ENCODE assay signal across 4 cellular contexts in the genomic region with DNA sequence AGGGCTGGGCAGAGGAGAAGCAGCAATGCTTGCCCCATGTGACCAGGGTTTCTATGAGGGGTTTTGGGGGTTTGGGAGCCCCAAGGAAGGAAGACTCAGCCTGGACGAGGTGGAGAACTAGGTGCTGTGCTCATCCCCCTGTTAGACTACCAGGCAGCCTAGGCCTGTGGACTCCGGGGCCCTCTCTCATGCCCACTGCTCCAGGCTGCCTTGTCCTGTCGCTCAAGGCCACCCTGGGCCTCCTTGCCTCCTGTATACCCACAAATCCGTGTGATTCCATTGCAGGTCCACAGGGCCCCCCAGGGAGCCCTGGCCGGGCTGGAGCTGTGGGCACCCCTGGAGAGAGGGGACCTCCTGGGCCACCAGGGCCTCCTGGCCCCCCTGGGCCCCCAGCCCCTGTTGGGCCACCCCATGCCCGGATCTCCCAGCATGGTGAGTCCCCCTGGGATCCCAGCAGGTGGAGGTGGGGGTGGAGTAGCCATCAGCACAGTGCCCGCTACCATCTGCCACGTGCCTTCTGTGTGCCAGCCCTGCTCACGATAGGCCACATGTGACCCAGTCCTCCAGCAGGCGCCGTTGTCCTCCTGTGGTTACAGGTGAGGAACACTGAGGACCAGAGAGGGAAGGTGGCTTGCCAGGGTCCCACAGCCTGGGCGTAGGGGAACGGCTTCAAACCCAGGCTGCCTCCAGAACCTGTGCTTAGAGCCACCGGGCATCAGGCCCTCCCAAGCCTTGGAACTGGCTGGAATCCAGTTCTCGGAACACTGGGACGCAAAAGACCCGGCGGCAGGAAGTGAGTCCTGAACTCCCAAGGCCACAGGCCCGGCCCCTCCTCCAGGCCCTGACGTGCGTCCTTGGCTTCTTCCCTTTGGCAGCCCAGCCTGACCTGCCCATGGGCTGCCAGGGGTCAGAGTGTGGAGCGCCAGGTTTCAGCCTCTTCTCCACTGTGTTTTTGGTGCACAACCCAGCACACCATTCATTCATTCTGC.
A peak's percentile ranks its signal among the peaks of the same experiment; 100 is the strongest.
TF ChIP-seq lines count a peak whose summit lies in the region.

No MANE protein-coding gene starts in this region.

TF ChIP-seq in SK-N-SH, 30 proteins besides CTCF, POLR2A, EP300 and RAD21 (continues in another document):
- TF ChIP-seq ELF1 (IDR thresholded peaks at IDR 0.05) = no peak
- TF ChIP-seq, protein P1, sequence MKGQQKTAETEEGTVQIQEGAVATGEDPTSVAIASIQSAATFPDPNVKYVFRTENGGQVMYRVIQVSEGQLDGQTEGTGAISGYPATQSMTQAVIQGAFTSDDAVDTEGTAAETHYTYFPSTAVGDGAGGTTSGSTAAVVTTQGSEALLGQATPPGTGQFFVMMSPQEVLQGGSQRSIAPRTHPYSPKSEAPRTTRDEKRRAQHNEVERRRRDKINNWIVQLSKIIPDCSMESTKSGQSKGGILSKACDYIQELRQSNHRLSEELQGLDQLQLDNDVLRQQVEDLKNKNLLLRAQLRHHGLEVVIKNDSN (IDR thresholded peaks at IDR 0.05; ENCODE audit: borderline replicate concordance, low read depth) = no peak
- TF ChIP-seq TEAD4 (IDR thresholded peaks at IDR 0.05; ENCODE audit: borderline replicate concordance, insufficient read depth) = no peak
- TF ChIP-seq, protein P2, sequence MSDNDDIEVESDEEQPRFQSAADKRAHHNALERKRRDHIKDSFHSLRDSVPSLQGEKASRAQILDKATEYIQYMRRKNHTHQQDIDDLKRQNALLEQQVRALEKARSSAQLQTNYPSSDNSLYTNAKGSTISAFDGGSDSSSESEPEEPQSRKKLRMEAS (IDR thresholded peaks at IDR 0.05; ENCODE audit: low read depth) = no peak
- no peak for TF ChIP-seq GATA2 (CRISPR knock-in tag; IDR thresholded peaks at IDR 0.05)
- TF ChIP-seq POLR2AphosphoS5 (IDR thresholded peaks at IDR 0.05; ENCODE audit: low read depth, low read length) = no peak
- TF ChIP-seq NRF1 (IDR thresholded peaks at IDR 0.05; ENCODE audit: low read depth, low read length) = no peak
- TF ChIP-seq RFX5 (IDR thresholded peaks at IDR 0.05; ENCODE audit: low read length) = no peak
- TF ChIP-seq RCOR1 (IDR thresholded peaks at IDR 0.05; ENCODE audit: low read length) = no peak
- no peak for TF ChIP-seq FOXM1 (IDR thresholded peaks at IDR 0.05; ENCODE audit: low read depth)
- TF ChIP-seq JUND (IDR thresholded peaks at IDR 0.05) = no peak
- TF ChIP-seq, protein P3, sequence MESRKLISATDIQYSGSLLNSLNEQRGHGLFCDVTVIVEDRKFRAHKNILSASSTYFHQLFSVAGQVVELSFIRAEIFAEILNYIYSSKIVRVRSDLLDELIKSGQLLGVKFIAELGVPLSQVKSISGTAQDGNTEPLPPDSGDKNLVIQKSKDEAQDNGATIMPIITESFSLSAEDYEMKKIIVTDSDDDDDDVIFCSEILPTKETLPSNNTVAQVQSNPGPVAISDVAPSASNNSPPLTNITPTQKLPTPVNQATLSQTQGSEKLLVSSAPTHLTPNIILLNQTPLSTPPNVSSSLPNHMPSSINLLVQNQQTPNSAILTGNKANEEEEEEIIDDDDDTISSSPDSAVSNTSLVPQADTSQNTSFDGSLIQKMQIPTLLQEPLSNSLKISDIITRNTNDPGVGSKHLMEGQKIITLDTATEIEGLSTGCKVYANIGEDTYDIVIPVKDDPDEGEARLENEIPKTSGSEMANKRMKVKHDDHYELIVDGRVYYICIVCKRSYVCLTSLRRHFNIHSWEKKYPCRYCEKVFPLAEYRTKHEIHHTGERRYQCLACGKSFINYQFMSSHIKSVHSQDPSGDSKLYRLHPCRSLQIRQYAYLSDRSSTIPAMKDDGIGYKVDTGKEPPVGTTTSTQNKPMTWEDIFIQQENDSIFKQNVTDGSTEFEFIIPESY (IDR thresholded peaks at IDR 0.05; ENCODE audit: borderline replicate concordance, low read depth) = no peak

TF ChIP-seq in SK-N-SH treated with all-trans-retinoic acid at 6 μM for 48 hours, 23 proteins besides CTCF, POLR2A, EP300 and RAD21:
- TF ChIP-seq ZNF565 (CRISPR knock-in tag; conservative IDR thresholded peaks at IDR 0.05; ENCODE audit: low read depth) (no peak), ISL1 (CRISPR knock-in tag; IDR thresholded peaks at IDR 0.05) (no peak)

TF ChIP-seq in endothelial cell of umbilical vein, 7 proteins besides CTCF, POLR2A, EP300 and RAD21:
- no peak for TF ChIP-seq EZH2 (IDR thresholded peaks at IDR 0.05; ENCODE audit: borderline replicate concordance, low read depth, low read length, severe bottlenecking)
- TF ChIP-seq, protein P2 (IDR thresholded peaks at IDR 0.05; ENCODE audit: insufficient read depth, insufficient read length) = no peak
- no peak for TF ChIP-seq POLR2AphosphoS5 (IDR thresholded peaks at IDR 0.05; ENCODE audit: insufficient read depth, low read depth, low read length)
- TF ChIP-seq MYC (IDR thresholded peaks at IDR 0.05; ENCODE audit: low read depth, low read length) = no peak
- TF ChIP-seq JUN (IDR thresholded peaks at IDR 0.05; ENCODE audit: borderline replicate concordance, insufficient read depth, insufficient read length, low read depth) = no peak
- no peak for TF ChIP-seq FOS (IDR thresholded peaks at IDR 0.05; ENCODE audit: borderline replicate concordance, insufficient read depth, low read length)
- TF ChIP-seq GATA2 (IDR thresholded peaks at IDR 0.05; ENCODE audit: insufficient read depth, insufficient read length, low read depth, low read length) = no peak

TF ChIP-seq in liver, 16 proteins besides CTCF, POLR2A, EP300 and RAD21:
- TF ChIP-seq, protein P3 (IDR thresholded peaks at IDR 0.05) = no peak
- TF ChIP-seq FOXA2 (IDR thresholded peaks at IDR 0.05) (no peak), EGR1 (IDR thresholded peaks at IDR 0.05; ENCODE audit: low read depth in 2 of 2) (no peak), SP1 (IDR thresholded peaks at IDR 0.05) (peak; percentile 93), RXRA (IDR thresholded peaks at IDR 0.05) (peak; percentile 84 to 92), TAF1 (conservative IDR thresholded peaks at IDR 0.05) (no peak), HNF4A (conservative IDR thresholded peaks at IDR 0.05) (peak; percentile 63 to 65), NR2F2 (IDR thresholded peaks at IDR 0.05) (peak; percentile 94), JUND (IDR thresholded peaks at IDR 0.05) (no peak), GABPA (IDR thresholded peaks at IDR 0.05 in 1 of 2, conservative IDR thresholded peaks at IDR 0.05 in 1 of 2) (peak in 1 of 2 donors; percentile 79), YY1 (IDR thresholded peaks at IDR 0.05) (peak; percentile 73), HNF4G (IDR thresholded peaks at IDR 0.05) (peak; percentile 23), FOXA1 (IDR thresholded peaks at IDR 0.05) (no peak)
- TF ChIP-seq, protein P4, sequence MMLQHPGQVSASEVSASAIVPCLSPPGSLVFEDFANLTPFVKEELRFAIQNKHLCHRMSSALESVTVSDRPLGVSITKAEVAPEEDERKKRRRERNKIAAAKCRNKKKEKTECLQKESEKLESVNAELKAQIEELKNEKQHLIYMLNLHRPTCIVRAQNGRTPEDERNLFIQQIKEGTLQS (IDR thresholded peaks at IDR 0.05) = no peak
- TF ChIP-seq, protein P5, sequence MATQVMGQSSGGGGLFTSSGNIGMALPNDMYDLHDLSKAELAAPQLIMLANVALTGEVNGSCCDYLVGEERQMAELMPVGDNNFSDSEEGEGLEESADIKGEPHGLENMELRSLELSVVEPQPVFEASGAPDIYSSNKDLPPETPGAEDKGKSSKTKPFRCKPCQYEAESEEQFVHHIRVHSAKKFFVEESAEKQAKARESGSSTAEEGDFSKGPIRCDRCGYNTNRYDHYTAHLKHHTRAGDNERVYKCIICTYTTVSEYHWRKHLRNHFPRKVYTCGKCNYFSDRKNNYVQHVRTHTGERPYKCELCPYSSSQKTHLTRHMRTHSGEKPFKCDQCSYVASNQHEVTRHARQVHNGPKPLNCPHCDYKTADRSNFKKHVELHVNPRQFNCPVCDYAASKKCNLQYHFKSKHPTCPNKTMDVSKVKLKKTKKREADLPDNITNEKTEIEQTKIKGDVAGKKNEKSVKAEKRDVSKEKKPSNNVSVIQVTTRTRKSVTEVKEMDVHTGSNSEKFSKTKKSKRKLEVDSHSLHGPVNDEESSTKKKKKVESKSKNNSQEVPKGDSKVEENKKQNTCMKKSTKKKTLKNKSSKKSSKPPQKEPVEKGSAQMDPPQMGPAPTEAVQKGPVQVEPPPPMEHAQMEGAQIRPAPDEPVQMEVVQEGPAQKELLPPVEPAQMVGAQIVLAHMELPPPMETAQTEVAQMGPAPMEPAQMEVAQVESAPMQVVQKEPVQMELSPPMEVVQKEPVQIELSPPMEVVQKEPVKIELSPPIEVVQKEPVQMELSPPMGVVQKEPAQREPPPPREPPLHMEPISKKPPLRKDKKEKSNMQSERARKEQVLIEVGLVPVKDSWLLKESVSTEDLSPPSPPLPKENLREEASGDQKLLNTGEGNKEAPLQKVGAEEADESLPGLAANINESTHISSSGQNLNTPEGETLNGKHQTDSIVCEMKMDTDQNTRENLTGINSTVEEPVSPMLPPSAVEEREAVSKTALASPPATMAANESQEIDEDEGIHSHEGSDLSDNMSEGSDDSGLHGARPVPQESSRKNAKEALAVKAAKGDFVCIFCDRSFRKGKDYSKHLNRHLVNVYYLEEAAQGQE (IDR thresholded peaks at IDR 0.05) = peak; percentile 31
- TF ChIP-seq, protein P2 (IDR thresholded peaks at IDR 0.05) = peak; percentile 94
